In the genomic region with DNA sequence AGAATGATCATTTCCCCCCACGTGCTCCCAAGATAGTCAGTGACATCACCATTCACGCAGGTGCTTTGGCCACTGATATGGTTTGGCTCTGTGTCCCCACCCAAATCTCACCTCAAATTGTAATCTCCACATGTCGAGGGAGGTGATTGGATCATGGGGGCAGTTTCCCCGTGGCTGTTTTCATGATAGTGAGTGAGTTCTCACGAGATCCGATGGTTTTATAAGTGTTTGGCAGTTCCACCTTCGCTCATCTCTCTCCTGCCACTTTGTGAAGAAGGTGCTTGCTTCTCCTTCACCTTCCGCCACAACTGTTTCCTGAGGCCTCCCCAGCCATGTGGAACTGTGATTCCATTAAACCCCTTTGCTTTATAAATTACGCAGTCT, we compare ENCODE assay signal across 1 cellular context.
TF ChIP-seq lines count a peak whose summit lies in the region.

No MANE protein-coding gene starts in this region.

TF ChIP-seq in K562, 482 proteins besides CTCF, POLR2A, EP300 and RAD21 (continued from another document and continues in another):
- TF ChIP-seq PREB (CRISPR knock-in tag; IDR thresholded peaks at IDR 0.05) (no peak), EHMT2 (IDR thresholded peaks at IDR 0.05) (peak; percentile 7), HNRNPK (IDR thresholded peaks at IDR 0.05; ENCODE audit: low read depth, low read length, poor library complexity, severe bottlenecking) (no peak), SREBF1 (IDR thresholded peaks at IDR 0.05; ENCODE audit: borderline replicate concordance, low read depth, low read length) (no peak), MTA1 (IDR thresholded peaks at IDR 0.05; ENCODE audit: borderline replicate concordance) (peak; percentile 61; the same call in 1 of the 2 replicates), TSC22D4 (tag; IDR thresholded peaks at IDR 0.05) (no peak), CREB3 (tag; conservative IDR thresholded peaks at IDR 0.05; ENCODE audit: low read depth) (0 out of 2 replicates have a peak, but pooled peaks have one; percentile 17), DPF2 (IDR thresholded peaks at IDR 0.05) (0 out of 2 replicates have a peak, but pooled peaks have one; percentile 0), NR1H2 (CRISPR knock-in tag; IDR thresholded peaks at IDR 0.05) (no peak), POLR3A (IDR thresholded peaks at IDR 0.05; ENCODE audit: borderline replicate concordance, extremely low read depth, insufficient read depth, insufficient read length) (no peak), POLR3G (IDR thresholded peaks at IDR 0.05; ENCODE audit: extremely low read depth, insufficient read length, insufficient replicate concordance) (no peak), MTA2 (IDR thresholded peaks at IDR 0.05; ENCODE audit: low read depth) (no peak), ZNF707 (CRISPR knock-in tag; conservative IDR thresholded peaks at IDR 0.05) (no peak), NELFE (IDR thresholded peaks at IDR 0.05; ENCODE audit: insufficient read depth, insufficient read length) (no peak), HDAC8 (tag; IDR thresholded peaks at IDR 0.05) (no peak), ZNF444 (CRISPR knock-in tag; IDR thresholded peaks at IDR 0.05) (no peak), MEF2A (IDR thresholded peaks at IDR 0.05; ENCODE audit: control insufficient read depth, low read depth, low read length) (peak; percentile 86), STAG1 (CRISPR knock-in tag; IDR thresholded peaks at IDR 0.05; ENCODE audit: borderline replicate concordance) (no peak), SLC30A9 (CRISPR knock-in tag; IDR thresholded peaks at IDR 0.05) (no peak), ZNF609 (CRISPR knock-in tag; IDR thresholded peaks at IDR 0.05; ENCODE audit: borderline replicate concordance) (no peak), ZBTB8A (IDR thresholded peaks at IDR 0.05; ENCODE audit: partially characterized antibody) (no peak), TRIM28 (IDR thresholded peaks at IDR 0.05) (no peak), MED1 (CRISPR knock-in tag; IDR thresholded peaks at IDR 0.05; ENCODE audit: borderline replicate concordance) (no peak), ZNF263 (CRISPR knock-in tag; IDR thresholded peaks at IDR 0.05; ENCODE audit: borderline replicate concordance) (no peak), ZBTB7A (IDR thresholded peaks at IDR 0.05; ENCODE audit: borderline replicate concordance, control insufficient read depth, low read depth, low read length) (no peak), ZKSCAN1 (IDR thresholded peaks at IDR 0.05; ENCODE audit: low read depth, low read length) (no peak)
- TF ChIP-seq, protein P1, sequence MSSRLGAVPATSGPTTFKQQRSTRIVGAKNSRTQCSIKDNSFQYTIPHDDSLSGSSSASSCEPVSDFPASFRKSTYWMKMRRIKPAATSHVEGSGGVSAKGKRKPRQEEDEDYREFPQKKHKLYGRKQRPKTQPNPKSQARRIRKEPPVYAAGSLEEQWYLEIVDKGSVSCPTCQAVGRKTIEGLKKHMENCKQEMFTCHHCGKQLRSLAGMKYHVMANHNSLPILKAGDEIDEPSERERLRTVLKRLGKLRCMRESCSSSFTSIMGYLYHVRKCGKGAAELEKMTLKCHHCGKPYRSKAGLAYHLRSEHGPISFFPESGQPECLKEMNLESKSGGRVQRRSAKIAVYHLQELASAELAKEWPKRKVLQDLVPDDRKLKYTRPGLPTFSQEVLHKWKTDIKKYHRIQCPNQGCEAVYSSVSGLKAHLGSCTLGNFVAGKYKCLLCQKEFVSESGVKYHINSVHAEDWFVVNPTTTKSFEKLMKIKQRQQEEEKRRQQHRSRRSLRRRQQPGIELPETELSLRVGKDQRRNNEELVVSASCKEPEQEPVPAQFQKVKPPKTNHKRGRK (tag; IDR thresholded peaks at IDR 0.05), result no peak
- TF ChIP-seq, protein P2, sequence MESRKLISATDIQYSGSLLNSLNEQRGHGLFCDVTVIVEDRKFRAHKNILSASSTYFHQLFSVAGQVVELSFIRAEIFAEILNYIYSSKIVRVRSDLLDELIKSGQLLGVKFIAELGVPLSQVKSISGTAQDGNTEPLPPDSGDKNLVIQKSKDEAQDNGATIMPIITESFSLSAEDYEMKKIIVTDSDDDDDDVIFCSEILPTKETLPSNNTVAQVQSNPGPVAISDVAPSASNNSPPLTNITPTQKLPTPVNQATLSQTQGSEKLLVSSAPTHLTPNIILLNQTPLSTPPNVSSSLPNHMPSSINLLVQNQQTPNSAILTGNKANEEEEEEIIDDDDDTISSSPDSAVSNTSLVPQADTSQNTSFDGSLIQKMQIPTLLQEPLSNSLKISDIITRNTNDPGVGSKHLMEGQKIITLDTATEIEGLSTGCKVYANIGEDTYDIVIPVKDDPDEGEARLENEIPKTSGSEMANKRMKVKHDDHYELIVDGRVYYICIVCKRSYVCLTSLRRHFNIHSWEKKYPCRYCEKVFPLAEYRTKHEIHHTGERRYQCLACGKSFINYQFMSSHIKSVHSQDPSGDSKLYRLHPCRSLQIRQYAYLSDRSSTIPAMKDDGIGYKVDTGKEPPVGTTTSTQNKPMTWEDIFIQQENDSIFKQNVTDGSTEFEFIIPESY (CRISPR knock-in tag; IDR thresholded peaks at IDR 0.05), result peak; percentile 27; the same call in 1 of the 2 replicates
- TF ChIP-seq, protein P3, sequence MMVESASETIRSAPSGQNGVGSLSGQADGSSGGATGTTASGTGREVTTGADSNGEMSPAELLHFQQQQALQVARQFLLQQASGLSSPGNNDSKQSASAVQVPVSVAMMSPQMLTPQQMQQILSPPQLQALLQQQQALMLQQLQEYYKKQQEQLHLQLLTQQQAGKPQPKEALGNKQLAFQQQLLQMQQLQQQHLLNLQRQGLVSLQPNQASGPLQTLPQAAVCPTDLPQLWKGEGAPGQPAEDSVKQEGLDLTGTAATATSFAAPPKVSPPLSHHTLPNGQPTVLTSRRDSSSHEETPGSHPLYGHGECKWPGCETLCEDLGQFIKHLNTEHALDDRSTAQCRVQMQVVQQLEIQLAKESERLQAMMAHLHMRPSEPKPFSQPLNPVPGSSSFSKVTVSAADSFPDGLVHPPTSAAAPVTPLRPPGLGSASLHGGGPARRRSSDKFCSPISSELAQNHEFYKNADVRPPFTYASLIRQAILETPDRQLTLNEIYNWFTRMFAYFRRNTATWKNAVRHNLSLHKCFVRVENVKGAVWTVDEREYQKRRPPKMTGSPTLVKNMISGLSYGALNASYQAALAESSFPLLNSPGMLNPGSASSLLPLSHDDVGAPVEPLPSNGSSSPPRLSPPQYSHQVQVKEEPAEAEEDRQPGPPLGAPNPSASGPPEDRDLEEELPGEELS (CRISPR knock-in tag; IDR thresholded peaks at IDR 0.05; ENCODE audit: borderline replicate concordance), result no peak
- TF ChIP-seq, protein P4, sequence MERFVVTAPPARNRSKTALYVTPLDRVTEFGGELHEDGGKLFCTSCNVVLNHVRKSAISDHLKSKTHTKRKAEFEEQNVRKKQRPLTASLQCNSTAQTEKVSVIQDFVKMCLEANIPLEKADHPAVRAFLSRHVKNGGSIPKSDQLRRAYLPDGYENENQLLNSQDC (CRISPR knock-in tag; IDR thresholded peaks at IDR 0.05), result no peak
- TF ChIP-seq, protein P5, sequence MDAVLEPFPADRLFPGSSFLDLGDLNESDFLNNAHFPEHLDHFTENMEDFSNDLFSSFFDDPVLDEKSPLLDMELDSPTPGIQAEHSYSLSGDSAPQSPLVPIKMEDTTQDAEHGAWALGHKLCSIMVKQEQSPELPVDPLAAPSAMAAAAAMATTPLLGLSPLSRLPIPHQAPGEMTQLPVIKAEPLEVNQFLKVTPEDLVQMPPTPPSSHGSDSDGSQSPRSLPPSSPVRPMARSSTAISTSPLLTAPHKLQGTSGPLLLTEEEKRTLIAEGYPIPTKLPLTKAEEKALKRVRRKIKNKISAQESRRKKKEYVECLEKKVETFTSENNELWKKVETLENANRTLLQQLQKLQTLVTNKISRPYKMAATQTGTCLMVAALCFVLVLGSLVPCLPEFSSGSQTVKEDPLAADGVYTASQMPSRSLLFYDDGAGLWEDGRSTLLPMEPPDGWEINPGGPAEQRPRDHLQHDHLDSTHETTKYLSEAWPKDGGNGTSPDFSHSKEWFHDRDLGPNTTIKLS (IDR thresholded peaks at IDR 0.05; ENCODE audit: borderline replicate concordance, low read depth), result no peak
- TF ChIP-seq, protein P6, sequence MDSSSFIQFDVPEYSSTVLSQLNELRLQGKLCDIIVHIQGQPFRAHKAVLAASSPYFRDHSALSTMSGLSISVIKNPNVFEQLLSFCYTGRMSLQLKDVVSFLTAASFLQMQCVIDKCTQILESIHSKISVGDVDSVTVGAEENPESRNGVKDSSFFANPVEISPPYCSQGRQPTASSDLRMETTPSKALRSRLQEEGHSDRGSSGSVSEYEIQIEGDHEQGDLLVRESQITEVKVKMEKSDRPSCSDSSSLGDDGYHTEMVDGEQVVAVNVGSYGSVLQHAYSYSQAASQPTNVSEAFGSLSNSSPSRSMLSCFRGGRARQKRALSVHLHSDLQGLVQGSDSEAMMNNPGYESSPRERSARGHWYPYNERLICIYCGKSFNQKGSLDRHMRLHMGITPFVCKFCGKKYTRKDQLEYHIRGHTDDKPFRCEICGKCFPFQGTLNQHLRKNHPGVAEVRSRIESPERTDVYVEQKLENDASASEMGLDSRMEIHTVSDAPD (CRISPR knock-in tag; IDR thresholded peaks at IDR 0.05), result no peak
